ENCODE assay signal across 10 cellular contexts in the genomic region with DNA sequence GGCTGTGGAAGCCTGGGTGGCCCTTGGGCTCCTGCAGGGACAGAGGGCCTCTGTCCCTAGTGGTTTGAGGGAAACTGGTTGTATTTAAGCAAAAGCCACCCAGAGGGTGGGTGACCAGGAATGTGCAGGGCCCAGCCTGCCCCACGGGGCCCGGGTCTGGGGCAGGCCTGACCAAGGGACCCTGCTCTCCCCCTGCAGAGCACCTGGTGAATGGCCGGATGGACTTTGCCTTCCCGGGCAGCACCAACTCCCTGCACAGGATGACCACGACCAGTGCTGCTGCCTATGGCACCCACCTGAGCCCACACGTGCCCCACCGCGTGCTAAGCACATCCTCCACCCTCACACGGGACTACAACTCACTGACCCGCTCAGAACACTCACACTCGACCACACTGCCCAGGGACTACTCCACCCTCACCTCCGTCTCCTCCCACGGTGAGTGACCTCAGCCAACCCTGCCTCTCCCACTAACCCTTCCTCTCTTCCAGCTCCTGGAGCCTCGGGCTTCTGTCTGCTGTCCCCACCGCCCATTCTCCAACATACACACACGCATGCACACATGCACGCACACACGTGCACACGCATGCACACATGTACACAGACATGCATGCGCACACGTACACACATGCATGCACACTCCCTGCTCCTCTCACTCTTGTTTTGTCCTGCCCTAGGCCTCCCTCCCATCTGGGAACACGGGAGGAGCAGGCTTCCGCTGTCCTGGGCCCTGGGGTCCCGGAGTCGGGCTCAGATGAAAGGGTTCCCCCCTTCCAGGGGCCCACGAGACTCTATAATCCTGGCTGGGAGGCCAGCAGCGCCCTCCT. TPM values are rescaled to one million over a fixed set of nuclear protein-coding genes. Genes with fewer than 3 reads are reported as not detected.
A peak's percentile ranks its signal among the peaks of the same experiment; 100 is the strongest.
DNase-seq lines count a peak whose midpoint lies in the region; ATAC-seq, FAIRE-seq and TF ChIP-seq lines count a peak whose summit lies in the region.
"Had no signal": no experiment of that assay in that cellular context is flagged by ENCODE, and none has a peak within 500 bp of the region (broad histone marks: within the 10 kb centered on the region; RNA-seq: fewer than 3 reads in every experiment).

No MANE protein-coding gene starts in this region.

- H3K4me1 Mint-ChIP-seq in CD4-positive, CD25-positive, alpha-beta regulatory T cell: peaks cover 0 to 24% (median 13%) of the 10 kb centered on the region in 4 donors
- peaks cover 10% of the 10 kb centered on the region for H3K4me1 Mint-ChIP-seq in neural crest cell

- peaks cover 23% of the 10 kb centered on the region for H3K4me1 ChIP-seq in CD4-positive, CD25-positive, alpha-beta regulatory T cell (ENCODE audit: control insufficient read depth, insufficient read depth, low read length, poor library complexity, severe bottlenecking)
- H3K4me1 ChIP-seq in GM12878 (ENCODE audit: control insufficient read depth, insufficient read depth, low read length): peaks cover 10% of the 10 kb centered on the region

- TF ChIP-seq POLR2A in GM12878 (IDR thresholded peaks at IDR 0.05; ENCODE audit: low read depth, low read length): 0 out of 2 replicates have a peak, but pooled peaks have one; percentile 7

- no peak overlapping the region for H2AFZ ChIP-seq in GM12878 (ENCODE audit: control insufficient read depth, low read depth, low read length)

- H3K9ac ChIP-seq in GM12878 (ENCODE audit: control insufficient read depth, insufficient read depth, low read length): no peak overlapping the region

- CTCF ChIA-PET in GM12878 (lab: Yijun Ruan, JAX): interaction anchor here (0.7 to 4.3 kb wide), 20 partner anchors 10 to 146 kb away, joined by 3 to 75 read pairs (median 14); a partner anchor contains a TSS

- intact Hi-C loops in GM12878 (cut with micrococcal nuclease; ENCODE audit: unreplicated experiment): loop anchor here (5.0 kb wide), 1 partner anchor 327 kb away; no protein-coding TSS in a partner anchor

- no peak for FAIRE-seq in GM12878 (lab: Jason Lieb, UNC)
- FAIRE-seq: endometrium, G401.6 had no signal

- TF ChIP-seq RAD21 in GM12878 (IDR thresholded peaks at IDR 0.05; ENCODE audit: insufficient read depth, low read depth, low read length): no peak

- SMC1A ChIA-PET in GM12878 (lab: Charles Lee; ENCODE audit: uncharacterized antibody, unreplicated experiment): interaction anchor here (1.4 to 1.6 kb wide), 3 partner anchors 10 to 73 kb away, joined by 4 to 10 read pairs (median 5); a partner anchor contains a TSS

- H4K20me1 ChIP-seq in GM12878 (ENCODE audit: control insufficient read depth, insufficient read depth): no peaks in the 10 kb centered on the region; the same call in 1 of the 2 replicates

- BruUV-seq in GM12878 (replicated peaks; lab: Mats Ljungman, UMichigan): no TSS peak

- no peak for ATAC-seq in CD4-positive, CD25-positive, alpha-beta regulatory T cell (ENCODE audit: low read depth in 2 of 2)
- no peak for ATAC-seq in GM12878
- ATAC-seq in HG03354 (IDR thresholded peaks at IDR 0.05; ENCODE audit: poor library complexity, severe bottlenecking, unreplicated experiment): no peak

- no peaks in the 10 kb centered on the region for H3K36me3 ChIP-seq in CD4-positive, CD25-positive, alpha-beta regulatory T cell (ENCODE audit: control insufficient read depth, insufficient read depth, low read length)
- no peaks in the 10 kb centered on the region for H3K36me3 ChIP-seq in GM12878 (ENCODE audit: control insufficient read depth in 2 of 2, insufficient read depth in 2 of 2, low read length in 1 of 2)

- no peaks in the 10 kb centered on the region for H3K36me3 Mint-ChIP-seq in CD4-positive, CD25-positive, alpha-beta regulatory T cell
- H3K36me3 Mint-ChIP-seq in neural crest cell (ENCODE audit: low read depth): no peaks in the 10 kb centered on the region

- no peak overlapping the region for H3K4me2 ChIP-seq in GM12878 (ENCODE audit: control insufficient read depth, insufficient read depth)

- no peak overlapping the region for H3K27ac ChIP-seq in CD4-positive, CD25-positive, alpha-beta regulatory T cell (ENCODE audit: insufficient read depth, low read length, poor library complexity, severe bottlenecking)
- no peak overlapping the region for H3K27ac ChIP-seq in GM12878 (ENCODE audit: control insufficient read depth, insufficient read depth)

- H3K4me3 ChIP-seq in CD4-positive, CD25-positive, alpha-beta regulatory T cell (ENCODE audit: low read depth, low read length): no peak overlapping the region
- no peak overlapping the region for H3K4me3 ChIP-seq in GM12878

- POLR2A ChIA-PET in GM12878 (lab: Charles Lee): interaction anchor here (1.7 to 2.1 kb wide), 2 partner anchors 8 to 10 kb away, joined by 6 to 13 read pairs; a partner anchor contains a TSS

- peak overlapping the region in 3 of 4 donors; percentile 71 to 90 (median 74) for H3K4me3 Mint-ChIP-seq in CD4-positive, CD25-positive, alpha-beta regulatory T cell
- peak overlapping the region; percentile 42 for H3K4me3 Mint-ChIP-seq in neural crest cell

- no peak for TF ChIP-seq EP300 in GM12878 (IDR thresholded peaks at IDR 0.05; ENCODE audit: borderline replicate concordance in 1 of 2, control insufficient read depth in 1 of 2, low read depth in 2 of 2, low read length in 2 of 2)

- no peaks in the 10 kb centered on the region for H3K9me3 Mint-ChIP-seq in CD4-positive, CD25-positive, alpha-beta regulatory T cell
- no peaks in the 10 kb centered on the region for H3K9me3 Mint-ChIP-seq in neural crest cell

- no peaks in the 10 kb centered on the region for H3K79me2 ChIP-seq in GM12878 (ENCODE audit: control insufficient read depth, insufficient read depth, low read length)

- H3K27me3 ChIP-seq in CD4-positive, CD25-positive, alpha-beta regulatory T cell (ENCODE audit: control insufficient read depth, insufficient read depth, low read length): no peaks in the 10 kb centered on the region
- H3K27me3 ChIP-seq in GM12878 (replicated peaks in 1 of 2; ENCODE audit: control insufficient read depth in 2 of 2, insufficient read depth in 2 of 2, low read length in 1 of 2): no peaks in the 10 kb centered on the region

- H3K27me3 Mint-ChIP-seq in CD4-positive, CD25-positive, alpha-beta regulatory T cell: peaks cover 10% of the 10 kb centered on the region
- H3K27me3 Mint-ChIP-seq in neural crest cell (ENCODE audit: low read depth): no peaks in the 10 kb centered on the region

- no peaks in the 10 kb centered on the region for H3K9me3 ChIP-seq in CD4-positive, CD25-positive, alpha-beta regulatory T cell (ENCODE audit: control insufficient read depth in 2 of 2, low read length in 2 of 2)
- H3K9me3 ChIP-seq in GM12878 (replicated peaks; ENCODE audit: control insufficient read depth, insufficient read depth, low read length): no peaks in the 10 kb centered on the region

- H3K27ac Mint-ChIP-seq in CD4-positive, CD25-positive, alpha-beta regulatory T cell: peak overlapping the region in 2 of 3 donors; percentile 65 to 84
- peak overlapping the region; percentile 53 for H3K27ac Mint-ChIP-seq in neural crest cell (ENCODE audit: unreplicated experiment)

- no peak for DNase-seq in CD4-positive, CD25-positive, alpha-beta regulatory T cell
- DNase-seq in HuH-7.5 (ENCODE audit: low spot score) (peak; percentile 62), GM12878 (ENCODE audit: low read depth, low spot score) (no peak), neural crest cell (ENCODE audit: low read depth, low spot score) (no peak), DMS114 treated with DMSO at 0.1 percent for 48 hours (lab: John Stamatoyannopoulos, UW; ENCODE audit: unreplicated experiment) (no peak), GM10266 (ENCODE audit: extremely low spot score) (no peak), hepatic stellate cell (ENCODE audit: low spot score) (no peak)

- TF ChIP-seq CTCF in GM12878 (IDR thresholded peaks at IDR 0.05 in 2 of 3, conservative IDR thresholded peaks at IDR 0.05 in 1 of 3; ENCODE audit: control insufficient read depth in 2 of 3, extremely low read depth in 1 of 3, insufficient read depth in 1 of 3, low read depth in 3 of 3, low read length in 3 of 3) (no peak), neural crest cell (conservative IDR thresholded peaks at IDR 0.05) (no peak), GM10266 (IDR thresholded peaks at IDR 0.05; ENCODE audit: control insufficient read depth, insufficient read depth, low read depth, missing control alignments) (no peak)

- RAD21 ChIA-PET in GM12878 (lab: Charles Lee; ENCODE audit: unreplicated experiment): interaction anchor here (1.2 to 2.5 kb wide), 8 partner anchors 10 to 121 kb away, joined by 4 to 32 read pairs (median 8); a partner anchor contains a TSS

- in situ Hi-C loops in GM12878 (cut with MboI): no loop called here

- 84% methylated on average over 27 of the region's 27 CpGs for WGBS in GM12878 (ENCODE audit: insufficient coverage, insufficient replicate concordance, low lambda C conversion rate, missing lambda C conversion rate)

RNA-seq across cellular contexts. Expression of a gene that starts 10.4 kb away (rescaled TPM):
- total RNA-seq in CD4-positive, CD25-positive, alpha-beta regulatory T cell: 9.1 TPM
- 10 to 100 TPM; 18.7 to 24.3 (median 21.9) TPM for polyA plus RNA-seq in CD4-positive, CD25-positive, alpha-beta regulatory T cell
- total RNA-seq in GM12878 (2013; cell fraction: nucleolus; rRNA removed): 12.0 and 15.1 TPM in 2 replicates
- total RNA-seq in GM12878 (2014; rRNA removed): 32.6 and 43.2 TPM in 2 replicates
- total RNA-seq in GM12878 (2014; rRNA removed; fragmentation: Illumina TruSeq; extraction: Trizol): 8.7 and 9.2 TPM in 2 replicates
- 38.5 and 41.1 TPM in 2 replicates for total RNA-seq in GM12878 (2021)
- 8.1 TPM for polyA plus RNA-seq in GM12878 (2011; ENCODE audit: low read depth)
- 4.0 and 8.4 TPM in 2 replicates for polyA plus RNA-seq in GM12878 (2011; rRNA removed)
- 15.1 and 25.3 TPM in 2 replicates for polyA plus RNA-seq in GM12878 (2011; cell fraction: cytosol; rRNA removed)
- polyA plus RNA-seq in GM12878 (2011; cell fraction: nucleus; rRNA removed): 30.2 and 35.7 TPM in 2 replicates
- 18.6 and 22.4 TPM in 2 replicates for polyA plus RNA-seq in GM12878 (2012)
- 0.25 and 3.6 TPM in 2 replicates for polyA plus RNA-seq in GM12878 (2014; fragmentation: Illumina TruSeq; extraction: Trizol)
- 1 to 10 TPM in 1 of 2 experiments, under 1 TPM in 1; 0.21 to 5.9 TPM for polyA plus RNA-seq in GM12878 (2014; fragmentation: Nextera tagmentation; extraction: Ambion mirVana)
- polyA plus RNA-seq in GM12878 (2014; rRNA removed): 34.2 and 40.8 TPM in 2 replicates
- polyA plus RNA-seq in GM12878 (2016; fragmentation: Nextera tagmentation; extraction: Ambion mirVana): 10 to 100 TPM; 38.1 to 43.8 TPM
- 5.0 and 16.4 TPM in 2 replicates for polyA minus RNA-seq in GM12878 (2011; rRNA and poly(A)+ RNA removed)
- 9.8 and 15.2 TPM in 2 replicates for polyA minus RNA-seq in GM12878 (2011; cell fraction: cytosol; rRNA and poly(A)+ RNA removed)
- polyA minus RNA-seq in GM12878 (2011; cell fraction: nucleus; rRNA and poly(A)+ RNA removed): 9.7 TPM in 2 replicates
- total RNA-seq in neural crest cell: 11.9 and 13.1 TPM in 2 replicates

RNA-seq across cellular contexts. Expression of a gene that starts 30.0 kb away (rescaled TPM):
- total RNA-seq in CD4-positive, CD25-positive, alpha-beta regulatory T cell: 33.9 TPM
- polyA plus RNA-seq in CD4-positive, CD25-positive, alpha-beta regulatory T cell: 10 to 100 TPM; 15.3 to 24.5 (median 23.0) TPM
- 197 and 212 TPM in 2 replicates for total RNA-seq in GM12878 (2013; cell fraction: nucleolus; rRNA removed)
- total RNA-seq in GM12878 (2014; rRNA removed) (26.7 and 32.6 TPM in 2 replicates), GM12878 (2014; rRNA removed; fragmentation: Illumina TruSeq; extraction: Trizol) (23.8 and 25.9 TPM in 2 replicates), GM12878 (2021) (32.2 and 34.5 TPM in 2 replicates), neural crest cell (49.3 and 49.4 TPM in 2 replicates)
- polyA plus RNA-seq in GM12878 (2011; ENCODE audit: low read depth): 6.2 TPM
- polyA plus RNA-seq in GM12878 (2011; rRNA removed) (30.8 and 33.2 TPM in 2 replicates), GM12878 (2014; fragmentation: Illumina TruSeq; extraction: Trizol) (25.2 and 26.9 TPM in 2 replicates), GM12878 (2014; fragmentation: Nextera tagmentation; extraction: Ambion mirVana) (10 to 100 TPM in 1 of 2 experiments, 1 to 10 TPM in 1; 8.9 to 11.9 TPM), GM12878 (2014; rRNA removed) (29.7 and 31.1 TPM in 2 replicates), GM12878 (2016; fragmentation: Nextera tagmentation; extraction: Ambion mirVana) (10 to 100 TPM; 27.6 to 27.8 TPM)
- 17.2 and 20.1 TPM in 2 replicates for polyA plus RNA-seq in GM12878 (2011; cell fraction: cytosol; rRNA removed)
- 36.8 and 48.3 TPM in 2 replicates for polyA plus RNA-seq in GM12878 (2011; cell fraction: nucleus; rRNA removed)
- 18.8 and 20.3 TPM in 2 replicates for polyA plus RNA-seq in GM12878 (2012)
- polyA minus RNA-seq in GM12878 (2011; rRNA and poly(A)+ RNA removed): 48.5 and 52.4 TPM in 2 replicates
- polyA minus RNA-seq in GM12878 (2011; cell fraction: cytosol; rRNA and poly(A)+ RNA removed): 11.5 and 12.8 TPM in 2 replicates
- polyA minus RNA-seq in GM12878 (2011; cell fraction: nucleus; rRNA and poly(A)+ RNA removed): 41.1 and 51.5 TPM in 2 replicates

RNA-seq across cellular contexts. Expression of a gene that starts 33.3 kb away (rescaled TPM):
- not detected for total RNA-seq in CD4-positive, CD25-positive, alpha-beta regulatory T cell
- polyA plus RNA-seq in CD4-positive, CD25-positive, alpha-beta regulatory T cell: under 1 TPM in 3 of 4 donors, not detected in 1; 0.28 to 0.60 (median 0.56) TPM
- 0.46 and 0.61 TPM in 2 replicates for total RNA-seq in GM12878 (2013; cell fraction: nucleolus; rRNA removed)
- total RNA-seq in GM12878 (2014; rRNA removed): 0.05 and 0.06 TPM in 2 replicates
- 0.18 and 0.28 TPM in 2 replicates for total RNA-seq in GM12878 (2014; rRNA removed; fragmentation: Illumina TruSeq; extraction: Trizol)
- 1.6 and 1.9 TPM in 2 replicates for total RNA-seq in GM12878 (2021)
- 0.33 TPM for polyA plus RNA-seq in GM12878 (2011; ENCODE audit: low read depth)
- polyA plus RNA-seq in GM12878 (2011; rRNA removed): 0.20 and 0.39 TPM in 2 replicates
- polyA plus RNA-seq in GM12878 (2011; cell fraction: cytosol; rRNA removed): 0.24 and 0.27 TPM in 2 replicates
- 0.64 and 1.1 TPM in 2 replicates for polyA plus RNA-seq in GM12878 (2011; cell fraction: nucleus; rRNA removed)
- polyA plus RNA-seq in GM12878 (2012): 1.3 TPM in 2 replicates
- polyA plus RNA-seq in GM12878 (2014; fragmentation: Illumina TruSeq; extraction: Trizol): 0.10 TPM in 1 of 2 replicates, not detected in the other
- not detected for polyA plus RNA-seq in GM12878 (2014; fragmentation: Nextera tagmentation; extraction: Ambion mirVana)
- 0.35 and 0.44 TPM in 2 replicates for polyA plus RNA-seq in GM12878 (2014; rRNA removed)
- polyA plus RNA-seq in GM12878 (2016; fragmentation: Nextera tagmentation; extraction: Ambion mirVana): under 1 TPM; 0.20 to 0.45 TPM
- 0.51 and 2.0 TPM in 2 replicates for polyA minus RNA-seq in GM12878 (2011; rRNA and poly(A)+ RNA removed)
- 1.9 and 2.4 TPM in 2 replicates for polyA minus RNA-seq in GM12878 (2011; cell fraction: cytosol; rRNA and poly(A)+ RNA removed)
- polyA minus RNA-seq in GM12878 (2011; cell fraction: nucleus; rRNA and poly(A)+ RNA removed): 1.8 and 2.7 TPM in 2 replicates
- 0.64 and 1.4 TPM in 2 replicates for total RNA-seq in neural crest cell
